ENCODE assay signal across 8 cellular contexts in the genomic region with DNA sequence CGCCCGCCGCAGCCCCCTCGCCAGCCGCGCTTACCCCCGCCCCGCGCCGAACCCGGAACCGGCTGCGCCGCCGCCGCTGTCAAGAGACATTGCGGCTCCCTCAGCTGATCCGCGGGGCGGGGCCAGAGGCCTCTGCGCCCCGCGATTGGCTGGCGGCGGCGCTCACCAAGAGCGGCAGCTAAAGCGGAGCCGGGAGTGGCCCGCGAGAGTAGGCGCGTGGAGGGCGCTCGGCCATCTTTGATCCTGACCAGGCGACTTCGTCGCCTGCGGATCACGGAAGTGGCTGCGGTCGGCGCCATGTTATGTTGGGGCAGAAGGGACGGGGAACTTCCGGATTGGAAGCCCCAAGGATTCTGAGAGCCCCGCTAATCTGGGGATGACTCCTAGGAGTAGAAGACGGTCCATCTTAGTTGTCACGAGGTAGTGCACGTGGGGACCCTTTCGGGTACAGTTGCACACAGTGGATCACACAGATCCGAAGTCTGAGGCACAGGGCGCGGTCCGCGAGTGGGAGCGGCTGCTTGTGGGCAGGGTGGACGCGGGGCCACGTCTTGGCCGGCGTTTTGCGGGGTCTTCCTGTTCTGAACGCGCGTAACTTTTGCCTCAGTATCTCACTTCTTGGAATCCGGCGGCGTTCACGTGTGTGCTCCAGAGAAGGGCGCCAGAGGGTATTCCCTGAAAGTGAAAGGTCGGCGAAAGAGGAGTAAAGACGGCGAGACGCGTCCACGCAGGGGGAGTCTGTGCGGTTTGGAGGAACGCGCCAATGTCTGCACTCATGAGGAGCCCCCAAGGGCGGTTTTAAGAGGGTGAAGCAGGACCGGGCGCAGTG. TPM values are rescaled to one million over a fixed set of nuclear protein-coding genes. Genes with fewer than 3 reads are reported as not detected.
A peak's percentile ranks its signal among the peaks of the same experiment; 100 is the strongest.
DNase-seq lines count a peak whose midpoint lies in the region; ATAC-seq and TF ChIP-seq lines count a peak whose summit lies in the region.

A gene with protein sequence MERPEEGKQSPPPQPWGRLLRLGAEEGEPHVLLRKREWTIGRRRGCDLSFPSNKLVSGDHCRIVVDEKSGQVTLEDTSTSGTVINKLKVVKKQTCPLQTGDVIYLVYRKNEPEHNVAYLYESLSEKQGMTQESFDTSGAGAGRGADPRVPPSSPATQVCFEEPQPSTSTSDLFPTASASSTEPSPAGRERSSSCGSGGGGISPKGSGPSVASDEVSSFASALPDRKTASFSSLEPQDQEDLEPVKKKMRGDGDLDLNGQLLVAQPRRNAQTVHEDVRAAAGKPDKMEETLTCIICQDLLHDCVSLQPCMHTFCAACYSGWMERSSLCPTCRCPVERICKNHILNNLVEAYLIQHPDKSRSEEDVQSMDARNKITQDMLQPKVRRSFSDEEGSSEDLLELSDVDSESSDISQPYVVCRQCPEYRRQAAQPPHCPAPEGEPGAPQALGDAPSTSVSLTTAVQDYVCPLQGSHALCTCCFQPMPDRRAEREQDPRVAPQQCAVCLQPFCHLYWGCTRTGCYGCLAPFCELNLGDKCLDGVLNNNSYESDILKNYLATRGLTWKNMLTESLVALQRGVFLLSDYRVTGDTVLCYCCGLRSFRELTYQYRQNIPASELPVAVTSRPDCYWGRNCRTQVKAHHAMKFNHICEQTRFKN (minus strand): TSS at position 93 of the 829 bp plus-strand sequence. CDS start 277 bp downstream, outside the sequence.

- peak; percentile 98 for ATAC-seq in HG02610 (IDR thresholded peaks at IDR 0.05; ENCODE audit: unreplicated experiment)

- H3K4me1 ChIP-seq in ascending aorta = peaks cover 0 to 6% of the 10 kb centered on the region in 2 donors
- H3K4me1 ChIP-seq in right atrium auricular region = peaks cover 0 to 16% of the 10 kb centered on the region in 2 donors
- H3K4me1 ChIP-seq in prostate gland (replicated peaks) = no peaks in the 10 kb centered on the region

- peaks cover 6% of the 10 kb centered on the region for H3K36me3 ChIP-seq in GM06990 (ENCODE audit: control insufficient read depth, insufficient read depth, low read length)
- H3K36me3 ChIP-seq in ascending aorta = peaks cover 4 to 15% of the 10 kb centered on the region in 2 donors
- no peaks in the 10 kb centered on the region for H3K36me3 ChIP-seq in right atrium auricular region
- H3K36me3 ChIP-seq in prostate gland = no peaks in the 10 kb centered on the region

- H3K27ac ChIP-seq in ascending aorta (peak within 1 kb of the TSS; percentile 93 to 96), right atrium auricular region (peak within 1 kb of the TSS; percentile 90 to 91), prostate gland (peak within 1 kb of the TSS; percentile 81 to 87)

- peaks cover 52% of the 10 kb centered on the region for H3K36me3 Mint-ChIP-seq in T-helper 2 cell treated with Interferon-gamma antibody and Interleukin-4, amounts not matched to agents 5 μg/mL and 100 μg/mL, for 36 hours (ENCODE audit: low read depth)

- DNase-seq in GM06990 (ENCODE audit: extremely low read depth, insufficient read length) (peak; percentile 98), NCI-H1436 (lab: John Stamatoyannopoulos, UW) (peak; percentile 96), ascending aorta (ENCODE audit: low spot score in 2 of 2) (peak; percentile 92 to 98), right atrium auricular region (ENCODE audit: low spot score) (peak; percentile 98), prostate gland (ENCODE audit: low spot score) (peak; percentile 97), ureter (ENCODE audit: low spot score) (peak; percentile 97)
- DNase-seq in T-helper 2 cell treated with Interferon-gamma antibody and Interleukin-4, amounts not matched to agents 5 μg/mL and 100 μg/mL, for 36 hours (ENCODE audit: low spot score) = peak; percentile 95

- H3K9me3 Mint-ChIP-seq in T-helper 2 cell treated with Interferon-gamma antibody and Interleukin-4, amounts not matched to agents 5 μg/mL and 100 μg/mL, for 36 hours = peaks cover 32% of the 10 kb centered on the region

- peak within 1 kb of the TSS; percentile 88 for H3K4me3 ChIP-seq in GM06990 (replicated peaks; ENCODE audit: low read depth, low read length)
- peak within 1 kb of the TSS; percentile 76 to 80 for H3K4me3 ChIP-seq in ascending aorta
- H3K4me3 ChIP-seq in right atrium auricular region = peak within 1 kb of the TSS; percentile 75 to 94
- peak within 1 kb of the TSS; percentile 59 to 73 for H3K4me3 ChIP-seq in prostate gland

- H3K27me3 Mint-ChIP-seq in T-helper 2 cell treated with Interferon-gamma antibody and Interleukin-4, amounts not matched to agents 5 μg/mL and 100 μg/mL, for 36 hours (ENCODE audit: low read depth) = no peaks in the 10 kb centered on the region

- intact Hi-C loops in ascending aorta (cut with DNase I) (loop anchor here (1.0 to 5.0 kb wide), 9 partner anchors 17 to 243 kb away; a partner anchor contains a TSS), prostate gland (cut with DNase I) (loop anchor here (5.0 kb wide), 1 partner anchor 60 kb away; a partner anchor contains a TSS)

- peak; percentile 31 for TF ChIP-seq POLR2A in prostate gland (IDR thresholded peaks at IDR 0.05)

- H3K9me3 ChIP-seq in ascending aorta (no peaks in the 10 kb centered on the region), right atrium auricular region (no peaks in the 10 kb centered on the region), prostate gland (no peaks in the 10 kb centered on the region)

- H3K27ac Mint-ChIP-seq in T-helper 2 cell treated with Interferon-gamma antibody and Interleukin-4, amounts not matched to agents 5 μg/mL and 100 μg/mL, for 36 hours = peak within 1 kb of the TSS; percentile 100

- WGBS in prostate gland = under 1% methylated on average over 68 of the region's 83 CpGs

- peaks cover 13% of the 10 kb centered on the region for H3K4me1 Mint-ChIP-seq in T-helper 2 cell treated with Interferon-gamma antibody and Interleukin-4, amounts not matched to agents 5 μg/mL and 100 μg/mL, for 36 hours (ENCODE audit: low read depth)

- H3K4me3 Mint-ChIP-seq in T-helper 2 cell treated with Interferon-gamma antibody and Interleukin-4, amounts not matched to agents 5 μg/mL and 100 μg/mL, for 36 hours = peak within 1 kb of the TSS; percentile 98

- no peaks in the 10 kb centered on the region for H3K27me3 ChIP-seq in GM06990 (replicated peaks; ENCODE audit: control insufficient read depth, insufficient read depth, low read length)
- H3K27me3 ChIP-seq in ascending aorta = no peaks in the 10 kb centered on the region
- H3K27me3 ChIP-seq in right atrium auricular region = no peaks in the 10 kb centered on the region
- no peaks in the 10 kb centered on the region for H3K27me3 ChIP-seq in prostate gland (replicated peaks; ENCODE audit: insufficient read depth)

- TF ChIP-seq CTCF in GM06990 (IDR thresholded peaks at IDR 0.05; ENCODE audit: insufficient read depth, low read length, poor library complexity, severe bottlenecking) (no peak), ascending aorta (IDR thresholded peaks at IDR 0.05) (no peak), right atrium auricular region (IDR thresholded peaks at IDR 0.05) (no peak), prostate gland (IDR thresholded peaks at IDR 0.05) (no peak)

RNA-seq across cellular contexts. Expression of the gene that starts here (rescaled TPM):
- 7.9 TPM for total RNA-seq in ascending aorta
- total RNA-seq in right atrium auricular region = 10 to 100 TPM; 13.6 to 13.8 TPM
- total RNA-seq in prostate gland = 10 to 100 TPM; 18.7 to 52.3 TPM
- total RNA-seq in ureter = 67.0 TPM

Comparison
In these comparisons a context has a peak if more than half of its experiments do, and no peak if none do; other contexts are left out.
1. Peak in every context shown above with its lines: DNase-seq, ATAC-seq, H3K4me3 ChIP-seq and H3K27ac ChIP-seq.